Comparison of ENCODE assay signal across 6 cellular contexts in the genomic region with DNA sequence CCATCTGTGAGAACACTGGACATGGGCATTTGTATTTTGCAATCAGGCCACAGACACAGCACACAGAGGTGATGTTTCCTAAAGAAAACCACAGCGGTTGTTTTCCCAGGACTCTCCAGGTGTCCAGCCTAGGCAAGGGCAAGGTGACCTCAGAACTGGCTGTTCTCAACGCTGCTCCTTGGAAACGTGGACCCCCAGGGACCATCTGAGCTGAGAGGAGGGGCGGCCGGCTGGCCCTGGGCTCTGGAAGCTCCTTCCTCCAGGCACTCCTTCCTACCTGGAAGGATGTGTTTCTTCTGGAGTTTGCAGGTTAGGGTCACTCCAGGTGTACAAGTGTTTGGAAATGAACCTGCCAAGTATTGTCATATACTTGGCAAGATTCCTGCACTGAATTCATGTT.
"Had no signal": no experiment of that assay in that cellular context is flagged by ENCODE, and none has a peak within 500 bp of the region (broad histone marks: within the 10 kb centered on the region; RNA-seq: fewer than 3 reads in every experiment).

No MANE protein-coding gene starts in this region.

- H3K4me3 ChIP-seq: GM23338, K562 had no signal

- DNase-seq: H9, HCEC 1CT, IMR-90 had no signal

- H3K27ac ChIP-seq: KMS-11 had no signal

- H2AFZ ChIP-seq: GM23338 had no signal

- H3K4me2 ChIP-seq: GM23338, KMS-11 had no signal

- H3K9ac ChIP-seq: KMS-11 had no signal
